In the genomic region with DNA sequence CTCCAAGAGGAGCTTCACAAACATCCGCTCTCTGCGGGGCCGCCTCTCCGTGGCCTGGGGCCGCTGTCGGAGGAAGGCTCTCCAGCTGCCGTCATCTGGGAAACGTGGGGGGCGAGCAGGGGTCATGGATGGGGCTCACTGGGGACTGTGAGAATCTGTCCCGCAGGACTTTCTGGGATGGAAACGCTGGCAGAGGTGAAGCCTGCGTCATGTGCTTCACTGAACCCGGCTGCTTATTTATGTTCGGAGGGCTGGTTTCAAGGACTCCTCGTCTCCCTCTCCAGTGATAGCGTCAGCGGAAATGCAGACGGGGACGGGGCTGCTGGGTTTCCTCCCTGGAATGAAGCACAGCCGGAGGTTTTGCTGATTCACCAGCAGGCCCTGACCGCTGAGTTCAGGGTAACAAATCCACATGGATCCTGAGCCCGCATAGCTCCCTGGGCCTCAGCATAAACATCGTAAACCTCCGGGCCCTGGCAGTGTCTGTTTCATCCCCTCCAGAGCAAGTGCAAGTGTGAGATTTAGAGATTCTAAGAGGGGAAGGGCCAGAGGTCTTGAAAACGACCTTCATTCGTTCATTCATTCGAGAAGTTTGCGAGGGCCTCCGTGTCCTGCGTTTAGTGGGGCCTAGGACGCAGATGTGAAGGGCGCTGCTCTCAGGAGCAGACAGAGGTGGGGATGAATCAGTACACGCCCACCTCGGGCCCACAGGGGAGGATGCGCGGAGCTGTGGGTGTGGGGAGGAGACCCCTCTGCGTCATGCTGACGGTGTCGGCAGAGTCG, we compare ENCODE assay signal across 8 cellular contexts. TPM values are rescaled to one million over a fixed set of nuclear protein-coding genes. Genes with fewer than 3 reads are reported as not detected.
DNase-seq lines count a peak whose midpoint lies in the region; ATAC-seq, FAIRE-seq and TF ChIP-seq lines count a peak whose summit lies in the region.

No MANE protein-coding gene starts in this region.

- peak overlapping the region; percentile 92 for H3K9ac ChIP-seq in fibroblast of lung (ENCODE audit: insufficient read depth, low read length)
- no peak overlapping the region for H3K9ac ChIP-seq in neuronal stem cell (ENCODE audit: low read depth, low read length, poor library complexity)

- no peaks in the 10 kb centered on the region for H3K9me3 Mint-ChIP-seq in stimulated activated memory B cell treated with anti-CD40 and anti-IgM and Interleukin-4, amounts not matched to agents 10 μg/mL and 1 μg/mL and 100 μg/mL, for 72 hours

- H3K4me2 ChIP-seq in fibroblast of lung (ENCODE audit: extremely low read depth, insufficient read depth, low read length) (peak overlapping the region; percentile 72), neuronal stem cell (ENCODE audit: insufficient read depth, low read length, poor library complexity, severe bottlenecking) (no peak overlapping the region)

- no peaks in the 10 kb centered on the region for H3K36me3 Mint-ChIP-seq in stimulated activated memory B cell treated with anti-CD40 and anti-IgM and Interleukin-4, amounts not matched to agents 10 μg/mL and 1 μg/mL and 100 μg/mL, for 72 hours

- peak overlapping the region; percentile 100 for H3K27ac ChIP-seq in fibroblast of lung (ENCODE audit: insufficient read depth, low read length)
- no peak overlapping the region for H3K27ac ChIP-seq in neuronal stem cell (replicated peaks; ENCODE audit: low read length)

- peaks cover 3% of the 10 kb centered on the region for H3K36me3 ChIP-seq in fibroblast of lung (ENCODE audit: control insufficient read depth, insufficient read depth, low read length)
- peaks cover under 1 to 4% of the 10 kb centered on the region in 2 donors for H3K36me3 ChIP-seq in neuronal stem cell (replicated peaks in 1 of 2; ENCODE audit: control insufficient read depth in 2 of 2, insufficient read depth in 2 of 2, low read length in 2 of 2)

- H3K4ac ChIP-seq in neuronal stem cell (ENCODE audit: low read length), result no peak overlapping the region

- no peak overlapping the region for H4K91ac ChIP-seq in neuronal stem cell (ENCODE audit: low read depth, low read length, poor library complexity)

- H3K4me1 ChIP-seq in fibroblast of lung (ENCODE audit: control insufficient read depth, extremely low read depth, insufficient read depth, low read length) (peaks cover 36% of the 10 kb centered on the region), neuronal stem cell (ENCODE audit: control insufficient read depth in 2 of 2, insufficient read depth in 1 of 2, low read depth in 1 of 2, low read length in 2 of 2) (peaks cover 10 to 23% of the 10 kb centered on the region in 2 donors)

- no peak overlapping the region for H3K23ac ChIP-seq in neuronal stem cell (ENCODE audit: low read depth, low read length, poor library complexity)

- peak overlapping the region; percentile 50 for H3K18ac ChIP-seq in neuronal stem cell (ENCODE audit: low read length)

- H2BK12ac ChIP-seq in neuronal stem cell (ENCODE audit: low read length), result no peak overlapping the region

- no peak for FAIRE-seq in RCC 7860 (lab: Jason Lieb, UNC)
- FAIRE-seq in D721Med (lab: Jason Lieb, UNC), result no peak

- no peak overlapping the region for H3K14ac ChIP-seq in neuronal stem cell (ENCODE audit: low read length)

- H2AK5ac ChIP-seq in neuronal stem cell (ENCODE audit: low read depth, low read length), result peak overlapping the region; percentile 39

- no peak overlapping the region for H2BK5ac ChIP-seq in neuronal stem cell (ENCODE audit: low read length)

- H4K20me1 ChIP-seq in fibroblast of lung (ENCODE audit: control insufficient read depth, extremely low read depth, insufficient read depth, low read length), result no peaks in the 10 kb centered on the region

- no peaks in the 10 kb centered on the region for H3K27me3 ChIP-seq in fibroblast of lung (ENCODE audit: control insufficient read depth, insufficient read depth, low read length)
- H3K27me3 ChIP-seq in neuronal stem cell (ENCODE audit: control insufficient read depth in 3 of 3, insufficient read depth in 3 of 3, low read depth in 1 of 3, low read length in 3 of 3), result no peaks in the 10 kb centered on the region

- H3K4me3 ChIP-seq in AG09309 (ENCODE audit: control insufficient read depth, low read depth, low read length), result peak overlapping the region; percentile 15; the same call in 1 of the 2 replicates
- peak overlapping the region in 1 of 4 experiments; percentile 30 for H3K4me3 ChIP-seq in fibroblast of lung (replicated peaks in 1 of 4; ENCODE audit: control extremely low read depth in 1 of 4, insufficient read depth in 1 of 4, low read depth in 3 of 4, low read length in 4 of 4)
- no peak overlapping the region for H3K4me3 ChIP-seq in neuronal stem cell (ENCODE audit: low read length in 2 of 2)

- no peak overlapping the region for H2BK120ac ChIP-seq in neuronal stem cell (ENCODE audit: low read depth, low read length)

- H2AFZ ChIP-seq in fibroblast of lung (ENCODE audit: low read length) (peak overlapping the region; percentile 9), neuronal stem cell (ENCODE audit: low read length) (peak overlapping the region; percentile 45)

- H3K27me3 Mint-ChIP-seq in stimulated activated memory B cell treated with anti-CD40 and anti-IgM and Interleukin-4, amounts not matched to agents 10 μg/mL and 1 μg/mL and 100 μg/mL, for 72 hours, result peaks cover 14% of the 10 kb centered on the region

- H2BK15ac ChIP-seq in neuronal stem cell (ENCODE audit: low read length), result no peak overlapping the region

- DNase-seq in AG09309 (ENCODE audit: low read depth), result peak; percentile 90
- peak; percentile 42 for DNase-seq in RCC 7860 (ENCODE audit: low spot score)
- DNase-seq in fibroblast of lung (ENCODE audit: low read depth in 2 of 2), result peak; percentile 99 to 100
- no peak for DNase-seq in neuronal stem cell (ENCODE audit: low spot score)
- DNase-seq in D721Med (ENCODE audit: insufficient read length, low spot score), result no peak

- H3K79me1 ChIP-seq in neuronal stem cell (ENCODE audit: low read depth, low read length), result peaks cover 5% of the 10 kb centered on the region

- H3K79me2 ChIP-seq in fibroblast of lung (ENCODE audit: control insufficient read depth, insufficient read depth, low read length), result no peaks in the 10 kb centered on the region

- H3K9me3 ChIP-seq in fibroblast of lung (ENCODE audit: control insufficient read depth, insufficient read depth, low read depth, low read length), result no peaks in the 10 kb centered on the region
- peaks cover 2 to 5% of the 10 kb centered on the region in 2 donors for H3K9me3 ChIP-seq in neuronal stem cell (replicated peaks in 1 of 2; ENCODE audit: control insufficient read depth in 2 of 2, insufficient read depth in 1 of 2, low read depth in 1 of 2, low read length in 2 of 2)

- no peak overlapping the region for H3K4me3 Mint-ChIP-seq in stimulated activated memory B cell treated with anti-CD40 and anti-IgM and Interleukin-4, amounts not matched to agents 10 μg/mL and 1 μg/mL and 100 μg/mL, for 72 hours

- no peak overlapping the region for H3K27ac Mint-ChIP-seq in stimulated activated memory B cell treated with anti-CD40 and anti-IgM and Interleukin-4, amounts not matched to agents 10 μg/mL and 1 μg/mL and 100 μg/mL, for 72 hours

- H3K4me1 Mint-ChIP-seq in stimulated activated memory B cell treated with anti-CD40 and anti-IgM and Interleukin-4, amounts not matched to agents 10 μg/mL and 1 μg/mL and 100 μg/mL, for 72 hours, result peaks cover 16% of the 10 kb centered on the region

- no peak overlapping the region for H4K8ac ChIP-seq in neuronal stem cell (ENCODE audit: low read depth, low read length)

- ATAC-seq in GM19395 (IDR thresholded peaks at IDR 0.05; ENCODE audit: unreplicated experiment) (no peak), HG02571 (IDR thresholded peaks at IDR 0.05; ENCODE audit: unreplicated experiment) (no peak)
- ATAC-seq in stimulated activated memory B cell treated with anti-CD40 and anti-IgM and Interleukin-4, amounts not matched to agents 10 μg/mL and 1 μg/mL and 100 μg/mL, for 72 hours, result no peak

- WGBS in neuronal stem cell (ENCODE audit: extremely low coverage in 2 of 2, insufficient read length in 2 of 2, insufficient replicate concordance in 1 of 2), 2 donors, result no CpG with 5 or more reads among the region's 40 CpGs

- TF ChIP-seq CTCF in AG09309 (IDR thresholded peaks at IDR 0.05; ENCODE audit: control insufficient read depth, insufficient read depth, low read depth, low read length, missing control alignments) (no peak), fibroblast of lung (conservative IDR thresholded peaks at IDR 0.05 in 1 of 2, IDR thresholded peaks at IDR 0.05 in 1 of 2; ENCODE audit: low read depth in 1 of 2, low read length in 2 of 2) (no peak), D721Med (IDR thresholded peaks at IDR 0.05; ENCODE audit: insufficient read depth, missing control alignments) (no peak)

RNA-seq across cellular contexts. Expression of a gene that starts 7.0 kb away (rescaled TPM):
- 34.2 and 56.0 TPM in 2 replicates for total RNA-seq in fibroblast of lung
- polyA plus RNA-seq in fibroblast of lung, result 39.3 and 60.3 TPM in 2 replicates
- polyA plus RNA-seq in fibroblast of lung (2012), result 44.4 and 66.5 TPM in 2 replicates
- polyA minus RNA-seq in fibroblast of lung (ENCODE audit: low replicate concordance), result 24.8 and 27.4 TPM in 2 replicates
- polyA plus RNA-seq in neuronal stem cell (2013, experiment 1 of 2), result 33.3 TPM
- polyA plus RNA-seq in neuronal stem cell (2013, experiment 2 of 2), result 32.4 TPM

Comparison
In these comparisons a context has a peak if more than half of its experiments do, and no peak if none do; other contexts are left out.
1. DNase-seq: peak in AG09309 (single experiment), RCC 7860 (single experiment) and fibroblast of lung (2 of 2); none in neuronal stem cell (single experiment) and D721Med (single experiment).